1 cellular context compared by ENCODE assay signal in genomic region chr11:111870887-111871692, GRCh38.
TF ChIP-seq lines count a peak whose summit lies in the region.

Gene ALG9 (minus strand): TSS chr11:111871581. CDS start chr11:111871482, 99 bp downstream.

TF ChIP-seq in HepG2, 621 proteins besides CTCF, POLR2A, EP300 and RAD21 (continued from another document and continues in another):
- TF ChIP-seq ZMAT5 (CRISPR knock-in tag; IDR thresholded peaks at IDR 0.05; ENCODE audit: borderline replicate concordance, low read depth) (no peak), ZNF781 (CRISPR knock-in tag; IDR thresholded peaks at IDR 0.05; ENCODE audit: borderline replicate concordance, not compliant biosample characterization) (no peak), ZNF512 (CRISPR knock-in tag; IDR thresholded peaks at IDR 0.05) (no peak), ZNF720 (CRISPR knock-in tag; IDR thresholded peaks at IDR 0.05) (no peak), MXD3 (CRISPR knock-in tag; IDR thresholded peaks at IDR 0.05) (0 out of 2 replicates have a peak, but pooled peaks have one; percentile 66), ZBTB8A (CRISPR knock-in tag; IDR thresholded peaks at IDR 0.05; ENCODE audit: borderline replicate concordance, low read depth) (no peak), MEIS2 (CRISPR knock-in tag; IDR thresholded peaks at IDR 0.05) (no peak), RORA (CRISPR knock-in tag; IDR thresholded peaks at IDR 0.05) (no peak), TFDP2 (CRISPR knock-in tag; IDR thresholded peaks at IDR 0.05) (peak; percentile 60; the same call in 1 of the 2 replicates), ZNF34 (CRISPR knock-in tag; IDR thresholded peaks at IDR 0.05; ENCODE audit: borderline replicate concordance) (no peak), ZSCAN22 (CRISPR knock-in tag; IDR thresholded peaks at IDR 0.05) (no peak), TIGD3 (CRISPR knock-in tag; IDR thresholded peaks at IDR 0.05; ENCODE audit: borderline replicate concordance) (no peak), FOXC1 (CRISPR knock-in tag; IDR thresholded peaks at IDR 0.05; ENCODE audit: borderline replicate concordance) (peak; percentile 64; the same call in 1 of the 2 replicates), ZFP36L1 (CRISPR knock-in tag; IDR thresholded peaks at IDR 0.05) (peak; percentile 78; the same call in 1 of the 2 replicates), ZNF770 (CRISPR knock-in tag; IDR thresholded peaks at IDR 0.05) (peak; percentile 88), NR2F2 (IDR thresholded peaks at IDR 0.05; ENCODE audit: borderline replicate concordance, low read depth) (no peak), ARID3A (IDR thresholded peaks at IDR 0.05; ENCODE audit: low read depth, low read length) (0 out of 2 replicates have a peak, but pooled peaks have one; percentile 10), ZNF484 (CRISPR knock-in tag; IDR thresholded peaks at IDR 0.05; ENCODE audit: borderline replicate concordance, low read depth) (no peak), HMGA1 (CRISPR knock-in tag; conservative IDR thresholded peaks at IDR 0.05) (no peak), ZUFSP (CRISPR knock-in tag; IDR thresholded peaks at IDR 0.05; ENCODE audit: borderline replicate concordance) (no peak), ZNF350 (CRISPR knock-in tag; IDR thresholded peaks at IDR 0.05; ENCODE audit: borderline replicate concordance, low read depth) (peak; percentile 73; the same call in 1 of the 2 replicates), CC2D1A (CRISPR knock-in tag; IDR thresholded peaks at IDR 0.05) (no peak), BCLAF1 (IDR thresholded peaks at IDR 0.05) (no peak), ZNF749 (CRISPR knock-in tag; IDR thresholded peaks at IDR 0.05; ENCODE audit: borderline replicate concordance) (peak; percentile 41; the same call in 1 of the 2 replicates), TBX3 (IDR thresholded peaks at IDR 0.05; ENCODE audit: borderline replicate concordance) (no peak), IKZF1 (IDR thresholded peaks at IDR 0.05) (no peak), NR2F1 (CRISPR knock-in tag; IDR thresholded peaks at IDR 0.05) (no peak), TOE1 (CRISPR knock-in tag; IDR thresholded peaks at IDR 0.05) (no peak), ZNF674 (CRISPR knock-in tag; IDR thresholded peaks at IDR 0.05; ENCODE audit: low read depth) (no peak), ATAD3A (CRISPR knock-in tag; IDR thresholded peaks at IDR 0.05) (no peak), ZNF605 (CRISPR knock-in tag; IDR thresholded peaks at IDR 0.05) (no peak), ONECUT2 (CRISPR knock-in tag; IDR thresholded peaks at IDR 0.05) (no peak), ATRX (CRISPR knock-in tag; IDR thresholded peaks at IDR 0.05; ENCODE audit: borderline replicate concordance) (no peak), ATM (IDR thresholded peaks at IDR 0.05; ENCODE audit: borderline replicate concordance) (no peak), KDM2A (CRISPR knock-in tag; IDR thresholded peaks at IDR 0.05; ENCODE audit: borderline replicate concordance, low read depth) (peak; percentile 62; the same call in 1 of the 2 replicates), ZNF234 (CRISPR knock-in tag; conservative IDR thresholded peaks at IDR 0.05) (no peak), GTF3A (CRISPR knock-in tag; conservative IDR thresholded peaks at IDR 0.05) (no peak), AFF4 (CRISPR knock-in tag; IDR thresholded peaks at IDR 0.05) (no peak), ZNF772 (CRISPR knock-in tag; IDR thresholded peaks at IDR 0.05) (peak; percentile 77), JUND (CRISPR knock-in tag; IDR thresholded peaks at IDR 0.05) (no peak)
